23 cellular contexts compared by ENCODE assay signal in the genomic region with DNA sequence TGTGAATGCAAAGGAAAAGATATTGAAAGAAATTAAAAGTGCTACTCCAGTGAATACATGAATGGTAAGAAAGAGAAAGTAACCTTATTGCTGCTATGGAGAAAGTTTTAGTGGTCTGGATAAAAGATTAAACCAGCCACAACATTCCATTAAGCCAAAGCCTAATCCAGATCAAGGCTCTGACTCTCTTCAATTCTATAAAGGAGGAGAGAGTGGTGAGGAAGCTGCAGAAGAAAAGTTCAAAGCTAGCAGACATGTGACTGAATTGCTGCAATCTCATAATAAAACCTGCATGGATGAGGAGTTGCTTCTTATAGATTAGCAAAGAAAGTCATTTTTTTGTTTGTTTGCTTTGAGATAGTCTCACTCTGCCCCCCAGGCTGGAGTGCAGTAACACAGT.
DNase-seq lines count a peak whose midpoint lies in the region; ATAC-seq and TF ChIP-seq lines count a peak whose summit lies in the region.
"Had no signal": no experiment of that assay in that cellular context is flagged by ENCODE, and none has a peak within 500 bp of the region (broad histone marks: within the 10 kb centered on the region; RNA-seq: fewer than 3 reads in every experiment).

No MANE protein-coding gene starts in this region.

- peak overlapping the region in 5 of 10 donors; percentile 27 to 52 (median 44) for H3K4me3 Mint-ChIP-seq in naive thymus-derived CD4-positive, alpha-beta T cell

- no peak overlapping the region for H2BK5ac ChIP-seq in neuronal stem cell (ENCODE audit: low read length)

- no peak overlapping the region for H3K9ac ChIP-seq in neuronal stem cell (ENCODE audit: low read depth, low read length, poor library complexity)

- H4K8ac ChIP-seq in neuronal stem cell (ENCODE audit: low read depth, low read length): no peak overlapping the region

- no peaks in the 10 kb centered on the region for H3K79me1 ChIP-seq in neuronal stem cell (ENCODE audit: low read depth, low read length)

- H3K9me3 ChIP-seq in naive thymus-derived CD4-positive, alpha-beta T cell (ENCODE audit: control insufficient read depth in 2 of 3, low read length in 3 of 3): peaks cover 0 to 4% (median 0%) of the 10 kb centered on the region in 3 experiments
- H3K9me3 ChIP-seq in neuronal stem cell (replicated peaks in 1 of 2; ENCODE audit: control insufficient read depth in 2 of 2, insufficient read depth in 1 of 2, low read depth in 1 of 2, low read length in 2 of 2): peaks cover 0 to 2% of the 10 kb centered on the region in 2 donors
- H3K9me3 ChIP-seq: Peyer's patch, SJCRH30 had no signal

- H2AK5ac ChIP-seq in neuronal stem cell (ENCODE audit: low read depth, low read length): no peak overlapping the region

- intact Hi-C loops in naive thymus-derived CD4-positive, alpha-beta T cell (cut with micrococcal nuclease): loop anchor here in 1 of 2 donors (1.0 kb wide), 1 partner anchor 8 kb away; no protein-coding TSS in a partner anchor

- no peak overlapping the region for H3K4ac ChIP-seq in neuronal stem cell (ENCODE audit: low read length)

- no peak overlapping the region for H2BK120ac ChIP-seq in neuronal stem cell (ENCODE audit: low read depth, low read length)

- peaks cover 12 to 55% of the 10 kb centered on the region in 2 donors for H3K4me1 ChIP-seq in naive thymus-derived CD4-positive, alpha-beta T cell (ENCODE audit: control insufficient read depth in 2 of 2, insufficient read depth in 2 of 2, low read length in 2 of 2)
- H3K4me1 ChIP-seq in neuronal stem cell (ENCODE audit: control insufficient read depth in 2 of 2, insufficient read depth in 1 of 2, low read depth in 1 of 2, low read length in 2 of 2): no peaks in the 10 kb centered on the region
- H3K4me1 ChIP-seq: Peyer's patch, SJCRH30 had no signal

- CTCF ChIA-PET in naive thymus-derived CD4-positive, alpha-beta T cell (lab: Charles Lee): interaction anchor here (1.4 to 1.5 kb wide), 2 partner anchors 195 to 216 kb away, joined by 4 read pairs; no protein-coding TSS in a partner anchor

- peaks cover 36 to 75% (median 59%) of the 10 kb centered on the region in 7 donors for H3K4me1 Mint-ChIP-seq in naive thymus-derived CD4-positive, alpha-beta T cell

- no peak overlapping the region for H3K4me2 ChIP-seq in neuronal stem cell (ENCODE audit: insufficient read depth, low read length, poor library complexity, severe bottlenecking)

- H2BK15ac ChIP-seq in neuronal stem cell (ENCODE audit: low read length): no peak overlapping the region

- ATAC-seq in naive thymus-derived CD4-positive, alpha-beta T cell: no peak

- TF ChIP-seq CTCF in GM20000 (IDR thresholded peaks at IDR 0.05; ENCODE audit: extremely low read depth, missing control alignments): no peak

- no peak overlapping the region for H3K23ac ChIP-seq in neuronal stem cell (ENCODE audit: low read depth, low read length, poor library complexity)

- H3K27ac ChIP-seq in naive thymus-derived CD4-positive, alpha-beta T cell (ENCODE audit: low read depth, low read length): no peak overlapping the region
- H3K27ac ChIP-seq in neuronal stem cell (replicated peaks; ENCODE audit: low read length): no peak overlapping the region
- H3K27ac ChIP-seq: Peyer's patch, SJCRH30 had no signal

- H3K14ac ChIP-seq in neuronal stem cell (ENCODE audit: low read length): no peak overlapping the region

- H2BK12ac ChIP-seq in neuronal stem cell (ENCODE audit: low read length): no peak overlapping the region

- H3K36me3 ChIP-seq in naive thymus-derived CD4-positive, alpha-beta T cell (ENCODE audit: control insufficient read depth in 2 of 3, insufficient read depth in 3 of 3, low read length in 3 of 3): no peaks in the 10 kb centered on the region
- no peaks in the 10 kb centered on the region for H3K36me3 ChIP-seq in neuronal stem cell (replicated peaks in 1 of 2; ENCODE audit: control insufficient read depth in 2 of 2, insufficient read depth in 2 of 2, low read length in 2 of 2)
- H3K36me3 ChIP-seq: MG63, Peyer's patch, SJCRH30 had no signal

- H3K4me3 ChIP-seq in naive thymus-derived CD4-positive, alpha-beta T cell (ENCODE audit: low read length): no peak overlapping the region
- H3K4me3 ChIP-seq in neuronal stem cell (ENCODE audit: low read length in 2 of 2): no peak overlapping the region
- H3K4me3 ChIP-seq: MG63, Peyer's patch, SJCRH30 had no signal

- H3K27me3 ChIP-seq in naive thymus-derived CD4-positive, alpha-beta T cell (ENCODE audit: control insufficient read depth in 2 of 2, insufficient read depth in 2 of 2, low read length in 2 of 2): no peaks in the 10 kb centered on the region
- no peaks in the 10 kb centered on the region for H3K27me3 ChIP-seq in neuronal stem cell (ENCODE audit: control insufficient read depth in 3 of 3, insufficient read depth in 3 of 3, low read depth in 1 of 3, low read length in 3 of 3)
- H3K27me3 ChIP-seq: MG63, Peyer's patch had no signal

- DNase-seq in ACHN (peak; percentile 82), OCI-M1 (lab: John Stamatoyannopoulos, UW) (peak; percentile 1), iris pigment epithelial cell (ENCODE audit: low read depth) (peak; percentile 4), neuronal stem cell (ENCODE audit: low spot score) (no peak), GM20000 (ENCODE audit: low spot score) (no peak), NCI-H146 (lab: John Stamatoyannopoulos, UW) (no peak), HK-2 (ENCODE audit: unreplicated experiment) (no peak)
- no peak for DNase-seq in naive thymus-derived CD4-positive, alpha-beta T cell
- DNase-seq: 8988T, AML-193, C1 segment of cervical spinal cord, DMS53, GDM1, MG63, NCI-H1048, NCI-H1417 treated with DMSO at 0.1 percent for 48 hours, NCI-H187 treated with DMSO at 0.1 percent for 48 hours, NCI-H2107, NCI-H226, NCI-H510A treated with DMSO at 0.1 percent for 48 hours, NCI-H748 treated with DMSO at 0.1 percent for 48 hours, Peyer's patch, SJCRH30 had no signal

- H3K27me3 Mint-ChIP-seq in naive thymus-derived CD4-positive, alpha-beta T cell: peaks cover 0 to 13% (median 0%) of the 10 kb centered on the region in 5 donors

- peak overlapping the region in 6 of 9 donors; percentile 14 to 63 (median 46) for H3K27ac Mint-ChIP-seq in naive thymus-derived CD4-positive, alpha-beta T cell

- POLR2A ChIA-PET in naive thymus-derived CD4-positive, alpha-beta T cell (lab: Charles Lee): interaction anchor here (1.1 to 1.6 kb wide), 3 partner anchors 12 to 186 kb away, joined by 3 read pairs; no protein-coding TSS in a partner anchor

- no peak overlapping the region for H3K18ac ChIP-seq in neuronal stem cell (ENCODE audit: low read length)

- H4K91ac ChIP-seq in neuronal stem cell (ENCODE audit: low read depth, low read length, poor library complexity): no peak overlapping the region

- peaks cover 7 to 21% (median 14%) of the 10 kb centered on the region in 5 donors for H3K36me3 Mint-ChIP-seq in naive thymus-derived CD4-positive, alpha-beta T cell

- in situ Hi-C loops in ACHN (cut with HindIII; ENCODE audit: low pct_ligation_motif_present, low pct_unique_long_range_greater_than_20kb, low sequenced_read_pairs): no loop called here

- H3K9me3 Mint-ChIP-seq in naive thymus-derived CD4-positive, alpha-beta T cell: peaks cover 0 to 35% (median 13%) of the 10 kb centered on the region in 11 donors

- H2AFZ ChIP-seq in neuronal stem cell (ENCODE audit: low read length): no peak overlapping the region

Comparison
In these comparisons a context has a peak if more than half of its experiments do, and no peak if none do; other contexts are left out.
1. DNase-seq: peak in ACHN (single experiment), OCI-M1 (single experiment) and iris pigment epithelial cell (single experiment); none in naive thymus-derived CD4-positive, alpha-beta T cell (0 of 9), neuronal stem cell (single experiment), GM20000 (single experiment), NCI-H146 (single experiment) and HK-2 (single experiment).